16 cellular contexts compared by ENCODE assay signal in the genomic region with DNA sequence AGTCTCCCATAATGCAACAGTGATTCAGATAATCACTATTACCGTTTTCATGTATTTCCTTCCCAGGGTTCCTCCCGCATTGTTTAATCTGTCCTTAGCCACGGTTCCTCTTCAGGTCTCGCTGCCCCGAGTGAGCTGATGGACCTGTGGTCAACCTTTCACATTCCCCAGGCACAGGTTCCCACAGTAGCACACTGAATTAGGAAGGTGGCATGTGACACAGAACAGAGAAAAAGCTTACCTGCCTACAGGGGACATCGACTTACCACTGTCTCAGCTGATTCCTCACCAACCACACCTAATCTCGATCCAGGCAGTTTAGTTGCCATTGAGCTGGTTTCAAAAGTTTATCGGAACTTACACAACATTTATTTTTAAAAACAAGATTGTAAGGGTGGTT.
DNase-seq lines count a peak whose midpoint lies in the region; ATAC-seq and TF ChIP-seq lines count a peak whose summit lies in the region.
"Had no signal": no experiment of that assay in that cellular context is flagged by ENCODE, and none has a peak within 500 bp of the region (broad histone marks: within the 10 kb centered on the region; RNA-seq: fewer than 3 reads in every experiment).

No MANE protein-coding gene starts in this region.

- peak; percentile 34 for DNase-seq in Calu3
- DNase-seq in NCI-H524 treated with DMSO at 0.1 percent for 48 hours (lab: John Stamatoyannopoulos, UW), result peak; percentile 41
- peak; percentile 1 for DNase-seq in MCF 10A (ENCODE audit: unreplicated experiment)
- peak; percentile 64 for DNase-seq in islet precursor cell
- DNase-seq in activated T-cell treated with anti-CD3 and anti-CD28 coated beads, Interleukin-2, amount 50 U/mL, for 4 hours, result no peak
- no peak for DNase-seq in DMS 273 treated with DMSO at 0.1 percent for 48 hours (lab: John Stamatoyannopoulos, UW)
- DNase-seq: CD4-positive, alpha-beta T cell; NCI-H1048; NCI-H2029; nucleus accumbens; SHP77 treated with DMSO at 0.1 percent for 48 hours; T-helper 17 cell had no signal

- no peaks in the 10 kb centered on the region for H3K9me3 Mint-ChIP-seq in Calu3 (ENCODE audit: low read depth, unreplicated experiment)
- H3K9me3 Mint-ChIP-seq in MCF 10A (ENCODE audit: unreplicated experiment), result no peaks in the 10 kb centered on the region
- no peaks in the 10 kb centered on the region for H3K9me3 Mint-ChIP-seq in activated T-cell treated with anti-CD3 and anti-CD28 coated beads, Interleukin-2, amount 50 U/mL, for 4 hours
- H3K9me3 Mint-ChIP-seq: activated T-helper 1 cell treated with anti-CD3 and anti-CD28 coated beads, Interleukin-12 subunit alpha, Interleukin-12 subunit beta, Interleukin-2, Interleukin-4 antibody, amounts not matched to agents 30 ng/mL and 10 ng/mL and 1 ng/mL, durations not matched to agents 14 hours and 24 hours and 36 hours; CD4-positive, alpha-beta T cell had no signal

- POLR2A ChIA-PET in MCF 10A (lab: Yijun Ruan, JAX), result interaction anchor here (1.3 kb wide), 1 partner anchor 19 kb away, joined by 4 read pairs; no protein-coding TSS in a partner anchor

- BruUV-seq in Calu3 (replicated peaks; lab: Mats Ljungman, UMichigan) (no TSS peak), MCF 10A (replicated peaks; lab: Mats Ljungman, UMichigan) (no TSS peak)

- intact Hi-C loops in Calu3 (cut with micrococcal nuclease; ENCODE audit: unreplicated experiment), result no loop called here
- intact Hi-C loops in MCF 10A (cut with micrococcal nuclease), result no loop called here

- H3K4me3 Mint-ChIP-seq in Calu3 (ENCODE audit: low read depth, unreplicated experiment) (peak overlapping the region; percentile 60), MCF 10A (ENCODE audit: unreplicated experiment) (peak overlapping the region; percentile 60)
- no peak overlapping the region for H3K4me3 Mint-ChIP-seq in activated T-cell treated with anti-CD3 and anti-CD28 coated beads, Interleukin-2, amount 50 U/mL, for 4 hours
- H3K4me3 Mint-ChIP-seq: activated naive CD8-positive, alpha-beta T cell; activated T-helper 1 cell treated with anti-CD3 and anti-CD28 coated beads, Interleukin-12 subunit alpha, Interleukin-12 subunit beta, Interleukin-2, Interleukin-4 antibody, amounts not matched to agents 30 ng/mL and 10 ng/mL and 1 ng/mL, durations not matched to agents 14 hours and 24 hours and 36 hours; CD4-positive, alpha-beta T cell; T-helper 17 cell had no signal

- no peak for ATAC-seq in activated T-cell treated with anti-CD3 and anti-CD28 coated beads, Interleukin-2, amount 50 U/mL, for 4 hours
- ATAC-seq in HG03520 (IDR thresholded peaks at IDR 0.05; ENCODE audit: unreplicated experiment) (no peak), HG03097 (IDR thresholded peaks at IDR 0.05; ENCODE audit: low FRiP score, unreplicated experiment) (no peak)
- ATAC-seq: T-helper 17 cell had no signal

- H3K27me3 Mint-ChIP-seq in Calu3 (ENCODE audit: unreplicated experiment) (no peaks in the 10 kb centered on the region), MCF 10A (ENCODE audit: insufficient read depth, unreplicated experiment) (no peaks in the 10 kb centered on the region)
- H3K27me3 Mint-ChIP-seq in activated T-cell treated with anti-CD3 and anti-CD28 coated beads, Interleukin-2, amount 50 U/mL, for 4 hours (ENCODE audit: low read depth), result peaks cover 4% of the 10 kb centered on the region
- H3K27me3 Mint-ChIP-seq: CD4-positive, alpha-beta T cell had no signal

- H3K4me1 Mint-ChIP-seq in Calu3 (ENCODE audit: low read depth, unreplicated experiment) (peaks cover 29% of the 10 kb centered on the region), MCF 10A (ENCODE audit: insufficient read depth, unreplicated experiment) (peaks cover 19% of the 10 kb centered on the region)
- no peaks in the 10 kb centered on the region for H3K4me1 Mint-ChIP-seq in activated T-cell treated with anti-CD3 and anti-CD28 coated beads, Interleukin-2, amount 50 U/mL, for 4 hours (ENCODE audit: low read depth)
- H3K4me1 Mint-ChIP-seq: T-helper 17 cell had no signal

- H3K27ac Mint-ChIP-seq in Calu3 (ENCODE audit: unreplicated experiment), result peak overlapping the region; percentile 91
- H3K27ac Mint-ChIP-seq in MCF 10A (ENCODE audit: low read depth, unreplicated experiment), result peak overlapping the region; percentile 95
- H3K27ac Mint-ChIP-seq: activated naive CD8-positive, alpha-beta T cell; activated T-helper 1 cell treated with anti-CD3 and anti-CD28 coated beads, Interleukin-12 subunit alpha, Interleukin-12 subunit beta, Interleukin-2, Interleukin-4 antibody, amounts not matched to agents 30 ng/mL and 10 ng/mL and 1 ng/mL, durations not matched to agents 14 hours and 24 hours and 36 hours; CD4-positive, alpha-beta T cell; T-helper 17 cell had no signal

- CTCF ChIA-PET in Calu3 (lab: Charles Lee), result interaction anchor here (0.7 to 1.6 kb wide), 8 partner anchors 8 to 69 kb away, joined by 3 to 8 read pairs (median 4); no protein-coding TSS in a partner anchor
- CTCF ChIA-PET in MCF 10A (lab: Yijun Ruan, JAX), result interaction anchor here (1.1 to 1.5 kb wide), 2 partner anchors 69 to 142 kb away, joined by 3 to 4 read pairs; no protein-coding TSS in a partner anchor

- TF ChIP-seq CTCF in Calu3 (IDR thresholded peaks at IDR 0.05; ENCODE audit: unreplicated experiment) (no peak), MCF 10A (IDR thresholded peaks at IDR 0.05; ENCODE audit: unreplicated experiment) (no peak)

- H3K36me3 Mint-ChIP-seq in Calu3 (ENCODE audit: insufficient read depth, unreplicated experiment), result peaks cover 14% of the 10 kb centered on the region
- no peaks in the 10 kb centered on the region for H3K36me3 Mint-ChIP-seq in MCF 10A (ENCODE audit: insufficient read depth, unreplicated experiment)
- no peaks in the 10 kb centered on the region for H3K36me3 Mint-ChIP-seq in activated T-cell treated with anti-CD3 and anti-CD28 coated beads, Interleukin-2, amount 50 U/mL, for 4 hours (ENCODE audit: insufficient read depth)

Comparison
In these comparisons a context has a peak if more than half of its experiments do, and no peak if none do; other contexts are left out.
1. DNase-seq: peak in Calu3 (single experiment), NCI-H524 treated with DMSO at 0.1 percent for 48 hours (single experiment), MCF 10A (single experiment) and islet precursor cell (single experiment); none in activated T-cell treated with anti-CD3 and anti-CD28 coated beads, Interleukin-2, amount 50 U/mL, for 4 hours (single experiment) and DMS 273 treated with DMSO at 0.1 percent for 48 hours (single experiment).